ENCODE assay signal across 12 cellular contexts in the genomic region with DNA sequence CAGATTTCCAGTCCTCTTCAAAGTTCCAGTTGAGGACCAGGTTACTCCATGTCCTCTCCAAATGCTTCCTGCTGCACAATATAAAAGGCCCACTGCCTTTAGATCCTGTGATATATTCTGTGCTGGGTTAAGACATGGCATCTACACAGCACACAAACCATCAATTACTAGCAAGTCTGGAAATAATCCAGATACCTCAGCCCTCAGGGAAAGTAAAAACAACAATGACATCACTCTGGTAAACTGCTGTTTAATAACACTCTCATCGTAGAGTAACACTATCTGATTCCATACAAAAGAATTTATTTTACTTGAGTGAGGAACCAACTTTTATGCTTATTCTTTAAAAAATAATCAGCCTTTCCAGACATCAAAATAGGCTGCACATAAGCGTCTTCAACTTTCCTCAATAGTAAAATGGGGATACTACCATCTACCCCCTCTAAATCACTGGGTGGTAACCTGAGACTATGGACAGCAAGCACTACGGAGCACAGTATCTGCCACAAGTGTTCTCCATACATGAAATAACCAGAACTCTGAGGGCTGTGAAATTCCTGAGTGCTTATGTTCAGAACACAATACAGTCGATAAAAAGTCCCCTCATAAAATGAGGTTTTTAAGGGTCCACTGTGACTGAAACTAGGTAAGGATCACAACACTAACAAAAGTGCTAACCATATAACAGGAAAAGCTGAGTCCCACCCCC. TPM values are rescaled to one million over a fixed set of nuclear protein-coding genes. Genes with fewer than 3 reads are reported as not detected.
DNase-seq lines count a peak whose midpoint lies in the region; ATAC-seq and TF ChIP-seq lines count a peak whose summit lies in the region.
"Had no signal": no experiment of that assay in that cellular context is flagged by ENCODE, and none has a peak within 500 bp of the region (broad histone marks: within the 10 kb centered on the region; RNA-seq: fewer than 3 reads in every experiment).

No MANE protein-coding gene starts in this region.

- no peak for TF ChIP-seq CTCF in BJ (IDR thresholded peaks at IDR 0.05; ENCODE audit: insufficient read depth, low read depth, low read length)
- TF ChIP-seq CTCF in brain microvascular endothelial cell (IDR thresholded peaks at IDR 0.05; ENCODE audit: low read depth, low read length, missing control alignments) = no peak

- H3K36me3 ChIP-seq in BJ (ENCODE audit: control insufficient read depth, insufficient read depth, low read length) (no peaks in the 10 kb centered on the region), brain microvascular endothelial cell (replicated peaks) (no peaks in the 10 kb centered on the region)
- H3K36me3 ChIP-seq: cardiac muscle cell, neutrophil had no signal

- ATAC-seq in HG02970 (IDR thresholded peaks at IDR 0.05; ENCODE audit: low FRiP score, unreplicated experiment) = no peak
- ATAC-seq in HG03342 (IDR thresholded peaks at IDR 0.05; ENCODE audit: unreplicated experiment) = no peak

- DNase-seq in BJ (ENCODE audit: low read depth) (peak; percentile 54), NCI-H2029 (lab: John Stamatoyannopoulos, UW) (peak; percentile 47), brain microvascular endothelial cell (peak; percentile 59), left kidney (ENCODE audit: low read depth, low spot score) (peak; percentile 38), pons (ENCODE audit: low spot score) (no peak)
- DNase-seq in activated CD4-positive, alpha-beta T cell treated with anti-CD3 and anti-CD28 coated beads for 1 hour = no peak
- DNase-seq: DND-41, NCI-H187 treated with DMSO at 0.1 percent for 48 hours had no signal

- H3K27me3 ChIP-seq in BJ (ENCODE audit: control insufficient read depth, insufficient read depth, low read length) = no peaks in the 10 kb centered on the region
- H3K27me3 ChIP-seq in brain microvascular endothelial cell (replicated peaks) = no peaks in the 10 kb centered on the region
- H3K27me3 ChIP-seq: cardiac muscle cell had no signal

- POLR2A ChIA-PET in BJ (lab: Charles Lee) = no interaction called here

- H3K27ac ChIP-seq in brain microvascular endothelial cell = peak overlapping the region; percentile 63
- H3K27ac ChIP-seq: cardiac muscle cell, neutrophil had no signal

- CTCF ChIA-PET in BJ (lab: Yijun Ruan, JAX) = interaction anchor here (0.8 to 1.0 kb wide), 2 partner anchors 8 to 168 kb away, joined by 3 read pairs; no protein-coding TSS in a partner anchor

- in situ Hi-C loops in brain microvascular endothelial cell (cut with HindIII; ENCODE audit: low pct_ligation_motif_present, low sequenced_read_pairs) = no loop called here

- no peak overlapping the region for H3K4me3 ChIP-seq in BJ (ENCODE audit: low read depth, low read length)
- H3K4me3 ChIP-seq in brain microvascular endothelial cell (ENCODE audit: low read depth, low read length) = no peak overlapping the region
- H3K4me3 ChIP-seq: cardiac muscle cell had no signal

RNA-seq across cellular contexts. Expression of a gene that starts 53.4 kb away (rescaled TPM):
- 0.45 and 0.65 TPM in 2 replicates for polyA plus RNA-seq in BJ (2011; rRNA removed)
- polyA minus RNA-seq in BJ (2011; rRNA and poly(A)+ RNA removed) = 0.47 and 0.67 TPM in 2 replicates
- polyA plus RNA-seq: cardiac muscle cell had no signal

Comparison
In these comparisons a context has a peak if more than half of its experiments do, and no peak if none do; other contexts are left out.
1. DNase-seq: peak in BJ (single experiment), NCI-H2029 (single experiment), brain microvascular endothelial cell (single experiment) and left kidney (single experiment); none in pons (single experiment) and activated CD4-positive, alpha-beta T cell treated with anti-CD3 and anti-CD28 coated beads for 1 hour (single experiment).